Comparison of ENCODE assay signal across 23 cellular contexts in genomic region chr7:127891854-127892438, GRCh38.
"Had no signal": no experiment of that assay in that cellular context is flagged by ENCODE, and none has a peak within 500 bp of the region (broad histone marks: within the 10 kb centered on the region; RNA-seq: fewer than 3 reads in every experiment).

No MANE protein-coding gene starts in this region.

- DNase-seq: activated CD4-positive, alpha-beta memory T cell treated with anti-CD3 and anti-CD28 coated beads for 36 hours; activated CD4-positive, alpha-beta T cell treated with anti-CD3 and anti-CD28 coated beads for 48 hours; activated CD4-positive, CD25-positive, alpha-beta regulatory T cell; activated gamma-delta T cell; activated naive CD4-positive, alpha-beta T cell treated with anti-CD3 and anti-CD28 coated beads, Interleukin-2, amount 50 U/mL, for 16 hours; activated T-cell treated with anti-CD3 and anti-CD28 coated beads, Interleukin-2, amount 50 U/mL, for 72 hours; aorta; brain microvascular endothelial cell; dorsolateral prefrontal cortex; effector memory CD8-positive, alpha-beta T cell; esophagus squamous epithelium; gastrocnemius medialis; hypothalamus; left cardiac atrium; lower lobe of right lung; naive thymus-derived CD8-positive, alpha-beta T cell; psoas muscle; stimulated activated CD4-positive, alpha-beta T cell treated with anti-CD3 and anti-CD28 coated beads, Interleukin-4, amount 100 ng/mL, for 24 hours; stimulated activated naive CD4-positive, alpha-beta T cell treated with Interleukin-2 at 50 U/mL for 16 hours; SW 1271; T-helper 17 cell; upper lobe of right lung had no signal

- H3K27me3 ChIP-seq: brain microvascular endothelial cell, dorsolateral prefrontal cortex, esophagus squamous epithelium, gastrocnemius medialis, upper lobe of right lung had no signal

- H3K27me3 Mint-ChIP-seq: activated CD4-positive, alpha-beta memory T cell treated with anti-CD3 and anti-CD28 coated beads for 36 hours; central memory CD8-positive, alpha-beta T cell; effector memory CD8-positive, alpha-beta T cell; naive thymus-derived CD8-positive, alpha-beta T cell; T-helper 17 cell had no signal

- H3K27ac ChIP-seq: brain microvascular endothelial cell, esophagus squamous epithelium, gastrocnemius medialis, lower lobe of right lung, psoas muscle, upper lobe of right lung had no signal

- H3K4me1 ChIP-seq: esophagus squamous epithelium, gastrocnemius medialis, psoas muscle, upper lobe of right lung had no signal

- H3K9me3 ChIP-seq: esophagus squamous epithelium, gastrocnemius medialis, lower lobe of right lung, psoas muscle, upper lobe of right lung had no signal

- H3K4me3 ChIP-seq: dorsolateral prefrontal cortex, esophagus squamous epithelium, gastrocnemius medialis, lower lobe of right lung, psoas muscle, upper lobe of right lung had no signal

- ATAC-seq: activated T-cell treated with anti-CD3 and anti-CD28 coated beads, Interleukin-2, amount 50 U/mL, for 72 hours; effector memory CD8-positive, alpha-beta T cell; gastrocnemius medialis; left cardiac atrium; naive thymus-derived CD8-positive, alpha-beta T cell; psoas muscle; T-helper 17 cell; upper lobe of right lung had no signal

- H3K4me3 Mint-ChIP-seq: activated CD4-positive, alpha-beta memory T cell treated with anti-CD3 and anti-CD28 coated beads for 36 hours; activated T-cell treated with anti-CD3 and anti-CD28 coated beads, Interleukin-2, amount 50 U/mL, for 72 hours; central memory CD8-positive, alpha-beta T cell; effector memory CD8-positive, alpha-beta T cell; naive thymus-derived CD8-positive, alpha-beta T cell; T-helper 17 cell had no signal

- H3K27ac Mint-ChIP-seq: activated CD4-positive, alpha-beta memory T cell treated with anti-CD3 and anti-CD28 coated beads for 36 hours; activated T-cell treated with anti-CD3 and anti-CD28 coated beads, Interleukin-2, amount 50 U/mL, for 72 hours; effector memory CD8-positive, alpha-beta T cell; T-helper 17 cell had no signal

- H3K9me3 Mint-ChIP-seq: activated CD4-positive, alpha-beta memory T cell treated with anti-CD3 and anti-CD28 coated beads for 36 hours; activated T-cell treated with anti-CD3 and anti-CD28 coated beads, Interleukin-2, amount 50 U/mL, for 72 hours; central memory CD8-positive, alpha-beta T cell; effector memory CD8-positive, alpha-beta T cell; naive thymus-derived CD8-positive, alpha-beta T cell had no signal
